In the genomic region with DNA sequence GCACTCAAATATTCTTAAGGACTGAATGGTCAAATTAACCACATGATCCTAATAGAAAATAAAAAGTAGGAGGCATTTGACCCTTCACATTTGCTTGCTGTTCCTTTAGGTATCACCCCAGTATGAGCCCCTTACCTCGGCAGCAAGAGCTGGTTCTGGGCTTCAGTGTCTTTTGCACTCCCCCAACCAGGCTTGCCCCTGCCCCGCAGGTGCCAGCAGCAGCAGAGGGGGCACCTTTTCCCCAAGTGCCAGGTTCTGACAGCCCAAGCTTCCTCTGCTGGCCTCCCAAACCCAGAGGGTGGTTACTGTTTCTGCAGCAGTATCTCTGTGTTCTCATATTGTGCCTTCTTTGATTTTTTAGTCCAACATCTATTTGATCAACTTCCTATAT, we compare ENCODE assay signal across 1 cellular context.
TF ChIP-seq lines count a peak whose summit lies in the region.

No MANE protein-coding gene starts in this region.

TF ChIP-seq in HepG2, 621 proteins besides CTCF, POLR2A, EP300 and RAD21:
- TF ChIP-seq, protein P1, sequence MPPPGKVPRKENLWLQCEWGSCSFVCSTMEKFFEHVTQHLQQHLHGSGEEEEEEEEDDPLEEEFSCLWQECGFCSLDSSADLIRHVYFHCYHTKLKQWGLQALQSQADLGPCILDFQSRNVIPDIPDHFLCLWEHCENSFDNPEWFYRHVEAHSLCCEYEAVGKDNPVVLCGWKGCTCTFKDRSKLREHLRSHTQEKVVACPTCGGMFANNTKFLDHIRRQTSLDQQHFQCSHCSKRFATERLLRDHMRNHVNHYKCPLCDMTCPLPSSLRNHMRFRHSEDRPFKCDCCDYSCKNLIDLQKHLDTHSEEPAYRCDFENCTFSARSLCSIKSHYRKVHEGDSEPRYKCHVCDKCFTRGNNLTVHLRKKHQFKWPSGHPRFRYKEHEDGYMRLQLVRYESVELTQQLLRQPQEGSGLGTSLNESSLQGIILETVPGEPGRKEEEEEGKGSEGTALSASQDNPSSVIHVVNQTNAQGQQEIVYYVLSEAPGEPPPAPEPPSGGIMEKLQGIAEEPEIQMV (CRISPR knock-in tag; IDR thresholded peaks at IDR 0.05; ENCODE audit: low read depth): no peak
- TF ChIP-seq ZNF230 (CRISPR knock-in tag; IDR thresholded peaks at IDR 0.05): 0 out of 2 replicates have a peak, but pooled peaks have one; percentile 41
